Comparison of ENCODE assay signal across 31 cellular contexts in genomic region chr9:3989915-3990314, GRCh38.
"Had no signal": no experiment of that assay in that cellular context is flagged by ENCODE, and none has a peak within 500 bp of the region (broad histone marks: within the 10 kb centered on the region; RNA-seq: fewer than 3 reads in every experiment).

No MANE protein-coding gene starts in this region.

- H3K9me3 ChIP-seq: adrenal gland, body of pancreas, breast epithelium had no signal

- H3K27me3 ChIP-seq: adrenal gland, body of pancreas, brain microvascular endothelial cell, breast epithelium had no signal

- H3K36me3 ChIP-seq: adrenal gland, brain microvascular endothelial cell, breast epithelium had no signal

- H3K4me3 ChIP-seq: adrenal gland, body of pancreas, breast epithelium had no signal

- H3K27ac ChIP-seq: adrenal gland, body of pancreas, brain microvascular endothelial cell, breast epithelium, VCaP had no signal

- H3K4me1 ChIP-seq: adrenal gland, body of pancreas, breast epithelium had no signal

- FAIRE-seq: TTC549 had no signal

- DNase-seq: activated B cell treated with CpG ODN at 0.5 μM for 24 hours; activated CD4-positive, alpha-beta memory T cell treated with anti-CD3 and anti-CD28 coated beads for 36 hours; activated CD4-positive, alpha-beta T cell treated with anti-CD3 and anti-CD28 coated beads for 4 hours; activated CD4-positive, alpha-beta T cell treated with anti-CD3 and anti-CD28 coated beads, Interleukin-2, amount 10 ng/mL, durations not matched to agents 24 days and 14 days; activated CD4-positive, alpha-beta T cell treated with anti-CD3 and anti-CD28 coated beads, Interleukin-2, amount 50 U/mL, for 1 hour; activated CD4-positive, alpha-beta T cell treated with anti-CD3 and anti-CD28 coated beads, Interleukin-2, amount 50 U/mL, for 4 hours; activated CD4-positive, CD25-positive, alpha-beta regulatory T cell treated with anti-CD3 and anti-CD28 coated beads, Interleukin-2, amount 50 U/mL, for 72 hours; activated CD8-positive, alpha-beta memory T cell treated with anti-CD3 and anti-CD28 coated beads, Interleukin-2, amount 50 U/mL, for 4 hours; activated CD8-positive, alpha-beta T cell treated with anti-CD3 and anti-CD28 coated beads for 36 hours; activated effector memory CD4-positive, alpha-beta T cell treated with anti-CD3 and anti-CD28 coated beads, Interleukin-2, amount 50 U/mL, for 16 hours; activated gamma-delta T cell treated with Interleukin-2 at 50 U/mL for 16 hours; activated naive CD4-positive, alpha-beta T cell; activated naive CD4-positive, alpha-beta T cell treated with anti-CD3 and anti-CD28 coated beads for 36 hours; activated naive CD4-positive, alpha-beta T cell treated with anti-CD3 and anti-CD28 coated beads, Interleukin-2, amount 50 U/mL, for 16 hours; activated naive CD8-positive, alpha-beta T cell treated with anti-CD3 and anti-CD28 coated beads for 36 hours; activated T-cell treated with anti-CD3 and anti-CD28 coated beads for 4 hours; activated T-cell treated with anti-CD3 and anti-CD28 coated beads, Interleukin-2, amount 50 U/mL, for 1 hour; activated T-cell treated with anti-CD3 and anti-CD28 coated beads, Interleukin-2, amount 50 U/mL, for 4 hours; activated T-cell treated with anti-CD3 and anti-CD28 coated beads, Interleukin-2, amount 50 U/mL, for 72 hours; adrenal gland; amniotic stem cell; aorta; body of pancreas; brain microvascular endothelial cell; central memory CD4-positive, alpha-beta T cell; T-helper 1 cell; T-helper 2 cell; T-helper 9 cell had no signal
